28 cellular contexts compared by ENCODE assay signal in the genomic region with DNA sequence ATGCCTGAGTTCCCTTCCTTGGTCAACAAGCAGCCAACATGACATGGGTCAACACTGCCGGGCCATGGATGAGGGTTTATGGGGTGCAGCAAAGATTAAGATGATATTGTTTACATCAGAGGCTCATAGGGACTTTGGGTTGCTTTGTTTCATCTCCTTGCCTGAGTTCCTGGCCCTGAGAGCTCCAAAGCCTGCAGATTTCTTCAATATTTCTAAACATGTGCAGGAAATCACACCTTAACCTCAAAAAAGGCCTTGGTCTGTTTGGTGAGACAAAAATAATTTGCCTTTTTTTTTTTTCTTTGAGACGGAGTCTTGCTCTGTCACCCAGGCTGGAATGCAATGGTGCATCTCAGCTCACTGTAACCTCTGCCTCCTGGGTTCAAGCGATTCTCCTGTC. TPM values are rescaled to one million over a fixed set of nuclear protein-coding genes. Genes with fewer than 3 reads are reported as not detected.
DNase-seq lines count a peak whose midpoint lies in the region; ATAC-seq and TF ChIP-seq lines count a peak whose summit lies in the region.
"Had no signal": no experiment of that assay in that cellular context is flagged by ENCODE, and none has a peak within 500 bp of the region (broad histone marks: within the 10 kb centered on the region; RNA-seq: fewer than 3 reads in every experiment).

No MANE protein-coding gene starts in this region.

- no peak for DNase-seq in activated naive CD4-positive, alpha-beta T cell treated with anti-CD3 and anti-CD28 coated beads, Interleukin-2, amount 10 ng/mL, durations not matched to agents 7 days and 5 days
- no peak for DNase-seq in activated naive CD4-positive, alpha-beta T cell treated with anti-CD3 and anti-CD28 coated beads, Interleukin-2, amount 50 U/mL, for 16 hours
- no peak for DNase-seq in MCF 10A (ENCODE audit: unreplicated experiment)
- DNase-seq in stimulated activated CD4-positive, alpha-beta T cell treated with anti-CD3 and anti-CD28 coated beads, Interleukin-4, amount 100 ng/mL, for 4 hours: no peak
- DNase-seq: ACHN; endodermal cell; esophagus squamous epithelium; gastrocnemius medialis; H9; hippocampal formation; IMR-90; mammary epithelial cell; MG63; NCI-H146; NCI-H510A treated with DMSO at 0.1 percent for 48 hours; nucleus accumbens; stimulated activated CD4-positive, alpha-beta T cell treated with anti-CD3 and anti-CD28 coated beads, Interleukin-12 subunit alpha, Interleukin-12 subunit beta, amount 100 ng/mL, for 4 hours; stomach had no signal

- H3K4me1 Mint-ChIP-seq in activated naive CD4-positive, alpha-beta T cell treated with anti-CD3 and anti-CD28 coated beads, Interleukin-2, amount 10 ng/mL, durations not matched to agents 7 days and 5 days: peaks cover 49% of the 10 kb centered on the region
- H3K4me1 Mint-ChIP-seq in activated naive CD8-positive, alpha-beta T cell (ENCODE audit: low read depth): peaks cover 55% of the 10 kb centered on the region
- H3K4me1 Mint-ChIP-seq in MCF 10A (ENCODE audit: insufficient read depth, unreplicated experiment): peaks cover 5% of the 10 kb centered on the region

- no peak overlapping the region for H3K4me3 Mint-ChIP-seq in activated naive CD4-positive, alpha-beta T cell treated with anti-CD3 and anti-CD28 coated beads, Interleukin-2, amount 10 ng/mL, durations not matched to agents 7 days and 5 days
- peak overlapping the region; percentile 30 for H3K4me3 Mint-ChIP-seq in activated naive CD8-positive, alpha-beta T cell
- no peak overlapping the region for H3K4me3 Mint-ChIP-seq in MCF 10A (ENCODE audit: unreplicated experiment)
- H3K4me3 Mint-ChIP-seq: endodermal cell, H9, type B pancreatic cell had no signal

- no peaks in the 10 kb centered on the region for H3K36me3 ChIP-seq in mucosa of rectum (ENCODE audit: control insufficient read depth in 2 of 2, insufficient read depth in 2 of 2, low read length in 2 of 2)
- H3K36me3 ChIP-seq: esophagus squamous epithelium, gastrocnemius medialis, MG63, stomach had no signal

- no peaks in the 10 kb centered on the region for H3K9me3 ChIP-seq in mucosa of rectum (ENCODE audit: control insufficient read depth in 2 of 2, low read length in 2 of 2)
- H3K9me3 ChIP-seq: esophagus squamous epithelium, gastrocnemius medialis, MG63, stomach had no signal

- ATAC-seq in GM19455 (IDR thresholded peaks at IDR 0.05; ENCODE audit: unreplicated experiment) (no peak), GM19328 (IDR thresholded peaks at IDR 0.05; ENCODE audit: unreplicated experiment) (no peak)
- ATAC-seq: gastrocnemius medialis, Panc1 had no signal

- POLR2A ChIA-PET in MCF 10A (lab: Yijun Ruan, JAX): no interaction called here

- peaks cover 13% of the 10 kb centered on the region for H3K36me3 Mint-ChIP-seq in activated naive CD4-positive, alpha-beta T cell treated with anti-CD3 and anti-CD28 coated beads, Interleukin-2, amount 10 ng/mL, durations not matched to agents 7 days and 5 days
- peaks cover 3% of the 10 kb centered on the region for H3K36me3 Mint-ChIP-seq in activated naive CD8-positive, alpha-beta T cell
- H3K36me3 Mint-ChIP-seq in MCF 10A (ENCODE audit: insufficient read depth, unreplicated experiment): no peaks in the 10 kb centered on the region
- H3K36me3 Mint-ChIP-seq: type B pancreatic cell had no signal

- CTCF ChIA-PET in activated naive CD4-positive, alpha-beta T cell treated with anti-CD3 and anti-CD28 coated beads, Interleukin-2, amount 10 ng/mL, durations not matched to agents 7 days and 5 days (lab: Charles Lee): interaction anchor here (0.6 to 2.5 kb wide), 8 partner anchors 17 to 67 kb away, joined by 3 to 8 read pairs (median 4); a partner anchor contains a TSS
- CTCF ChIA-PET in MCF 10A (lab: Yijun Ruan, JAX): interaction anchor here (0.6 to 3.3 kb wide), 7 partner anchors 25 to 180 kb away, joined by 3 to 23 read pairs (median 4); a partner anchor contains a TSS

- BruUV-seq in MCF 10A (replicated peaks; lab: Mats Ljungman, UMichigan): no TSS peak

- H3K4me1 ChIP-seq in mucosa of rectum (ENCODE audit: control insufficient read depth in 2 of 2, insufficient read depth in 2 of 2, low read length in 2 of 2): peaks cover 0 to 8% of the 10 kb centered on the region in 2 donors

- no peaks in the 10 kb centered on the region for H3K27me3 ChIP-seq in mucosa of rectum (ENCODE audit: control insufficient read depth in 2 of 2, insufficient read depth in 2 of 2, low read length in 2 of 2)
- H3K27me3 ChIP-seq: esophagus squamous epithelium, MG63 had no signal

- peaks cover 19% of the 10 kb centered on the region for H3K9me3 Mint-ChIP-seq in activated naive CD4-positive, alpha-beta T cell treated with anti-CD3 and anti-CD28 coated beads, Interleukin-2, amount 10 ng/mL, durations not matched to agents 7 days and 5 days
- no peaks in the 10 kb centered on the region for H3K9me3 Mint-ChIP-seq in activated naive CD8-positive, alpha-beta T cell (ENCODE audit: low read depth)
- no peaks in the 10 kb centered on the region for H3K9me3 Mint-ChIP-seq in MCF 10A (ENCODE audit: unreplicated experiment)
- H3K9me3 Mint-ChIP-seq: endodermal cell, H9, type B pancreatic cell had no signal

- H3K27me3 Mint-ChIP-seq in activated naive CD4-positive, alpha-beta T cell treated with anti-CD3 and anti-CD28 coated beads, Interleukin-2, amount 10 ng/mL, durations not matched to agents 7 days and 5 days: peaks cover 51% of the 10 kb centered on the region
- H3K27me3 Mint-ChIP-seq in activated naive CD8-positive, alpha-beta T cell: no peaks in the 10 kb centered on the region
- peaks cover 7% of the 10 kb centered on the region for H3K27me3 Mint-ChIP-seq in MCF 10A (ENCODE audit: insufficient read depth, unreplicated experiment)
- H3K27me3 Mint-ChIP-seq: activated naive CD4-positive, alpha-beta T cell treated with anti-CD3 and anti-CD28 coated beads, Interleukin-2, amount 50 U/mL, for 24 hours had no signal

- no peak for TF ChIP-seq CTCF in MCF 10A (IDR thresholded peaks at IDR 0.05; ENCODE audit: unreplicated experiment)

- H3K9ac ChIP-seq in mucosa of rectum (ENCODE audit: low read depth in 1 of 2, low read length in 2 of 2): peak overlapping the region in 1 of 2 donors; percentile 14

- H3K27ac Mint-ChIP-seq in activated naive CD4-positive, alpha-beta T cell treated with anti-CD3 and anti-CD28 coated beads, Interleukin-2, amount 10 ng/mL, durations not matched to agents 7 days and 5 days: peak overlapping the region; percentile 53
- H3K27ac Mint-ChIP-seq in activated naive CD8-positive, alpha-beta T cell: peak overlapping the region; percentile 83
- H3K27ac Mint-ChIP-seq in MCF 10A (ENCODE audit: low read depth, unreplicated experiment): no peak overlapping the region
- H3K27ac Mint-ChIP-seq: endodermal cell, type B pancreatic cell had no signal

- no peak overlapping the region for H3K27ac ChIP-seq in mucosa of rectum (ENCODE audit: low read depth in 2 of 2, low read length in 2 of 2)
- H3K27ac ChIP-seq: C4-2B, gastrocnemius medialis had no signal

- intact Hi-C loops in MCF 10A (cut with micrococcal nuclease): no loop called here

- H3K4me3 ChIP-seq in mucosa of rectum (ENCODE audit: low read length in 2 of 2): peak overlapping the region; percentile 1 to 45
- H3K4me3 ChIP-seq: gastrocnemius medialis, MG63 had no signal

RNA-seq across cellular contexts. Expression of a gene that starts 0.9 kb away (rescaled TPM):
- total RNA-seq in MCF 10A (2022): not detected in 2 replicates
- total RNA-seq: endodermal cell, G401, H9, IMR-90, mammary epithelial cell had no signal

RNA-seq across cellular contexts. Expression of a gene that starts 25.4 kb away (rescaled TPM):
- total RNA-seq in MCF 10A (2022): not detected in 2 replicates
- total RNA-seq: endodermal cell, G401, gastrocnemius medialis, H9, IMR-90, mammary epithelial cell, stomach had no signal

RNA-seq across cellular contexts. Expression of a gene that starts 34.9 kb away (rescaled TPM):
- not detected in 2 replicates for total RNA-seq in MCF 10A (2022)
- total RNA-seq: endodermal cell, G401, gastrocnemius medialis, H9, IMR-90, mammary epithelial cell, renal cortical epithelial cell had no signal

RNA-seq across cellular contexts. Expression of a gene that starts 46.8 kb away (rescaled TPM):
- total RNA-seq in MCF 10A (2022): 119 and 178 TPM in 2 replicates
